ENCODE assay signal across 11 cellular contexts in the genomic region with DNA sequence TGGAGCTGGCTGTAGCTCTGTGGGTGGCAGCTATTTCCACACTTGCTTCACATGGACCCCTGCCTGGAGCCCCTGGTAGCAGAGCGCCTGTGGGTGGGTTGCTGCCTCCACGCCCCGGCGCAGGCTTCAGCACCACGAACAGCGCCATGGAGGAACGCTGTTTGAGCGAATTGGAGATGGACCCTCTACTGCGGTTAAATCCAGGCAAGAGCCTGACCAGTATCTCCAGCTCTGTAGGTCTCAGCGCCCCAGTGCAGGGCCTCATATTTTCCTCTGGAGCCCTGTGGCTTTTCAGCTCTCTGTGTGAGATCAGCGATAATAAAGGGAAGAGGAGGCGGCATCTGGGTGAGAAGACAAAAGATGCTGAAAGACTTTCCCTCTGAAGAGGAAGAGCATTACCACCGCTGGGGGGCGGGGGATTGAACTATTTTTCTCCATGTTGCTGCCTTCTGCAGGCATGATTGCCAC. TPM values are rescaled to one million over a fixed set of nuclear protein-coding genes. Genes with fewer than 3 reads are reported as not detected.
DNase-seq lines count a peak whose midpoint lies in the region; ATAC-seq, FAIRE-seq and TF ChIP-seq lines count a peak whose summit lies in the region.
"Had no signal": no experiment of that assay in that cellular context is flagged by ENCODE, and none has a peak within 500 bp of the region (broad histone marks: within the 10 kb centered on the region; RNA-seq: fewer than 3 reads in every experiment).

No MANE protein-coding gene starts in this region.

- no TSS peak for BruUV-seq in GM12878 (replicated peaks; lab: Mats Ljungman, UMichigan)

- no peaks in the 10 kb centered on the region for H3K4me1 ChIP-seq in GM12878 (ENCODE audit: control insufficient read depth, insufficient read depth, low read length)
- no peaks in the 10 kb centered on the region for H3K4me1 ChIP-seq in lower lobe of right lung

- WGBS in GM12878 (ENCODE audit: insufficient coverage, insufficient replicate concordance, low lambda C conversion rate, missing lambda C conversion rate), result 19% methylated on average over 14 of the region's 14 CpGs

- H3K9me3 ChIP-seq in GM12878 (replicated peaks; ENCODE audit: control insufficient read depth, insufficient read depth, low read length) (no peaks in the 10 kb centered on the region), lower lobe of right lung (no peaks in the 10 kb centered on the region)

- FAIRE-seq in GM12878 (lab: Jason Lieb, UNC), result no peak

- DNase-seq in EH (ENCODE audit: low read depth) (peak; percentile 54), GM12878 (ENCODE audit: low read depth, low spot score) (no peak), lower lobe of right lung (no peak), T-helper 1 cell (no peak)
- DNase-seq in Jurkat, Clone E6-1 (ENCODE audit: low read depth, low spot score), result peak; percentile 39
- DNase-seq in effector memory CD8-positive, alpha-beta T cell, result no peak
- DNase-seq: SHP77 had no signal

- H3K27me3 ChIP-seq in GM12878 (replicated peaks in 1 of 2; ENCODE audit: control insufficient read depth in 2 of 2, insufficient read depth in 2 of 2, low read length in 1 of 2) (peaks cover 0 to 6% of the 10 kb centered on the region in 2 experiments; a peak in 2 of 4 replicates), lower lobe of right lung (ENCODE audit: low read depth) (peaks cover 54% of the 10 kb centered on the region)

- no peaks in the 10 kb centered on the region for H3K4me1 Mint-ChIP-seq in effector memory CD8-positive, alpha-beta T cell (ENCODE audit: low read depth in 2 of 2)
- H3K4me1 Mint-ChIP-seq in stimulated activated memory B cell treated with anti-CD40 and anti-IgM and Interleukin-4, amounts not matched to agents 10 μg/mL and 1 μg/mL and 100 μg/mL, for 72 hours, result no peaks in the 10 kb centered on the region

- TF ChIP-seq RAD21 in GM12878 (IDR thresholded peaks at IDR 0.05; ENCODE audit: insufficient read depth, low read depth, low read length), result no peak

- H3K27ac Mint-ChIP-seq in effector memory CD8-positive, alpha-beta T cell, result no peak overlapping the region
- no peak overlapping the region for H3K27ac Mint-ChIP-seq in stimulated activated memory B cell treated with anti-CD40 and anti-IgM and Interleukin-4, amounts not matched to agents 10 μg/mL and 1 μg/mL and 100 μg/mL, for 72 hours
- H3K27ac Mint-ChIP-seq: activated T-helper 2 cell treated with anti-CD3 and anti-CD28 coated beads, Interferon-gamma antibody, Interleukin-2, Interleukin-4, amounts not matched to agents 10 μg/mL and 5 μg/mL and 100 μg/mL, durations not matched to agents 14 hours and 24 hours and 36 hours had no signal

- H3K79me2 ChIP-seq in GM12878 (ENCODE audit: control insufficient read depth, insufficient read depth, low read length), result no peaks in the 10 kb centered on the region

- H3K4me3 Mint-ChIP-seq in effector memory CD8-positive, alpha-beta T cell, result no peak overlapping the region
- no peak overlapping the region for H3K4me3 Mint-ChIP-seq in stimulated activated memory B cell treated with anti-CD40 and anti-IgM and Interleukin-4, amounts not matched to agents 10 μg/mL and 1 μg/mL and 100 μg/mL, for 72 hours

- H3K9me3 Mint-ChIP-seq in effector memory CD8-positive, alpha-beta T cell, result no peaks in the 10 kb centered on the region
- no peaks in the 10 kb centered on the region for H3K9me3 Mint-ChIP-seq in stimulated activated memory B cell treated with anti-CD40 and anti-IgM and Interleukin-4, amounts not matched to agents 10 μg/mL and 1 μg/mL and 100 μg/mL, for 72 hours
- H3K9me3 Mint-ChIP-seq: activated T-helper 2 cell treated with anti-CD3 and anti-CD28 coated beads, Interferon-gamma antibody, Interleukin-2, Interleukin-4, amounts not matched to agents 10 μg/mL and 5 μg/mL and 100 μg/mL, durations not matched to agents 14 hours and 24 hours and 36 hours had no signal

- no peak overlapping the region for H3K9ac ChIP-seq in GM12878 (ENCODE audit: control insufficient read depth, insufficient read depth, low read length)

- CTCF ChIA-PET in GM12878 (lab: Yijun Ruan, JAX), result interaction anchor here (0.7 to 5.4 kb wide), 10 partner anchors 26 to 699 kb away, joined by 3 to 38 read pairs (median 4); no protein-coding TSS in a partner anchor

- H3K36me3 Mint-ChIP-seq in effector memory CD8-positive, alpha-beta T cell (ENCODE audit: insufficient read depth), result no peaks in the 10 kb centered on the region
- H3K36me3 Mint-ChIP-seq in stimulated activated memory B cell treated with anti-CD40 and anti-IgM and Interleukin-4, amounts not matched to agents 10 μg/mL and 1 μg/mL and 100 μg/mL, for 72 hours, result no peaks in the 10 kb centered on the region

- POLR2A ChIA-PET in GM12878 (lab: Charles Lee), result no interaction called here

- in situ Hi-C loops in GM12878 (cut with MboI), result loop anchor here (5.0 kb wide), 2 partner anchors 575 to 705 kb away; no protein-coding TSS in a partner anchor

- H3K4me3 ChIP-seq in Jurkat, Clone E6-1 (ENCODE audit: low read length), result no peak overlapping the region
- H3K4me3 ChIP-seq in GM12878 (no peak overlapping the region), lower lobe of right lung (no peak overlapping the region)

- H3K27ac ChIP-seq in GM12878 (ENCODE audit: control insufficient read depth, insufficient read depth), result no peak overlapping the region
- no peak overlapping the region for H3K27ac ChIP-seq in lower lobe of right lung

- no peak overlapping the region for H3K4me2 ChIP-seq in GM12878 (ENCODE audit: control insufficient read depth, insufficient read depth)

- no peak overlapping the region for H2AFZ ChIP-seq in GM12878 (ENCODE audit: control insufficient read depth, low read depth, low read length)

- TF ChIP-seq POLR2A in GM12878 (IDR thresholded peaks at IDR 0.05; ENCODE audit: low read depth, low read length), result no peak

- intact Hi-C loops in GM12878 (cut with micrococcal nuclease; ENCODE audit: unreplicated experiment), result loop anchor here (2.0 to 5.0 kb wide), 4 partner anchors 115 to 745 kb away; no protein-coding TSS in a partner anchor
- intact Hi-C loops in lower lobe of right lung (cut with DNase I), result no loop called here

- peaks cover 45 to 75% of the 10 kb centered on the region in 2 donors for H3K27me3 Mint-ChIP-seq in effector memory CD8-positive, alpha-beta T cell
- H3K27me3 Mint-ChIP-seq in stimulated activated memory B cell treated with anti-CD40 and anti-IgM and Interleukin-4, amounts not matched to agents 10 μg/mL and 1 μg/mL and 100 μg/mL, for 72 hours, result peaks cover 82% of the 10 kb centered on the region

- no peaks in the 10 kb centered on the region; the same call in 1 of the 2 replicates for H4K20me1 ChIP-seq in GM12878 (ENCODE audit: control insufficient read depth, insufficient read depth)

- no peak for TF ChIP-seq CTCF in GM12878 (IDR thresholded peaks at IDR 0.05 in 2 of 3, conservative IDR thresholded peaks at IDR 0.05 in 1 of 3; ENCODE audit: control insufficient read depth in 2 of 3, extremely low read depth in 1 of 3, insufficient read depth in 1 of 3, low read depth in 3 of 3, low read length in 3 of 3)
- TF ChIP-seq CTCF in lower lobe of right lung (IDR thresholded peaks at IDR 0.05), result no peak

- ATAC-seq in GM12878 (peak; percentile 85), lower lobe of right lung (peak; percentile 42 to 61)
- ATAC-seq in effector memory CD8-positive, alpha-beta T cell (replicated peaks), result no peak
- no peak for ATAC-seq in stimulated activated memory B cell treated with anti-CD40 and anti-IgM and Interleukin-4, amounts not matched to agents 10 μg/mL and 1 μg/mL and 100 μg/mL, for 72 hours
- no peak for ATAC-seq in activated CD4-positive, CD25-positive, alpha-beta regulatory T cell treated with anti-CD3 and anti-CD28 coated beads, Interleukin-2, amount 50 U/mL, for 24 hours
- ATAC-seq: esophagus mucosa had no signal

- RAD21 ChIA-PET in GM12878 (lab: Charles Lee; ENCODE audit: unreplicated experiment), result interaction anchor here (1.1 kb wide), 1 partner anchor 578 kb away, joined by 4 read pairs; no protein-coding TSS in a partner anchor

- TF ChIP-seq EP300 in GM12878 (IDR thresholded peaks at IDR 0.05; ENCODE audit: borderline replicate concordance in 1 of 2, control insufficient read depth in 1 of 2, low read depth in 2 of 2, low read length in 2 of 2), result no peak

- SMC1A ChIA-PET in GM12878 (lab: Charles Lee; ENCODE audit: uncharacterized antibody, unreplicated experiment), result interaction anchor here (0.7 to 2.8 kb wide), 5 partner anchors 116 to 663 kb away, joined by 3 to 29 read pairs (median 3); no protein-coding TSS in a partner anchor

- H3K36me3 ChIP-seq in GM12878 (ENCODE audit: control insufficient read depth in 2 of 2, insufficient read depth in 2 of 2, low read length in 1 of 2) (no peaks in the 10 kb centered on the region), lower lobe of right lung (no peaks in the 10 kb centered on the region)

RNA-seq across cellular contexts. Expression of a gene that starts 12.0 kb away (rescaled TPM):
- 3.9 TPM for polyA plus RNA-seq in Jurkat, Clone E6-1 (2012; ENCODE audit: insufficient read depth, insufficient read length)
- not detected in 2 replicates for total RNA-seq in GM12878 (2013; cell fraction: nucleolus; rRNA removed)
- total RNA-seq in GM12878 (2014; rRNA removed) (not detected in 2 replicates), GM12878 (2014; rRNA removed; fragmentation: Illumina TruSeq; extraction: Trizol) (not detected in 2 replicates), GM12878 (2021) (0.03 TPM in 2 replicates), lower lobe of right lung (0.03 TPM)
- not detected for polyA plus RNA-seq in GM12878 (2011; ENCODE audit: low read depth)
- polyA plus RNA-seq in GM12878 (2011; rRNA removed) (not detected in 2 replicates), GM12878 (2014; fragmentation: Illumina TruSeq; extraction: Trizol) (not detected in 2 replicates), GM12878 (2014; fragmentation: Nextera tagmentation; extraction: Ambion mirVana) (not detected), GM12878 (2014; rRNA removed) (not detected in 2 replicates), GM12878 (2016; fragmentation: Nextera tagmentation; extraction: Ambion mirVana) (under 1 TPM in 1 of 2 experiments, not detected in 1; 0.01 TPM)
- polyA plus RNA-seq in GM12878 (2011; cell fraction: cytosol; rRNA removed), result not detected in 2 replicates
- polyA plus RNA-seq in GM12878 (2011; cell fraction: nucleus; rRNA removed), result not detected in 2 replicates
- polyA plus RNA-seq in GM12878 (2012), result not detected in 2 replicates
- not detected in 2 replicates for polyA minus RNA-seq in GM12878 (2011; rRNA and poly(A)+ RNA removed)
- polyA minus RNA-seq in GM12878 (2011; cell fraction: cytosol; rRNA and poly(A)+ RNA removed), result not detected in 2 replicates
- not detected in 2 replicates for polyA minus RNA-seq in GM12878 (2011; cell fraction: nucleus; rRNA and poly(A)+ RNA removed)
- total RNA-seq: activated T-helper 2 cell treated with anti-CD3 and anti-CD28 coated beads, Interferon-gamma antibody, Interleukin-2, Interleukin-4, amounts not matched to agents 10 μg/mL and 5 μg/mL and 100 μg/mL, durations not matched to agents 14 hours and 24 hours and 36 hours had no signal

Comparison
In these comparisons a context has a peak if more than half of its experiments do, and no peak if none do; other contexts are left out.
1. DNase-seq: peak in EH (single experiment) and Jurkat, Clone E6-1 (single experiment); none in GM12878 (single experiment), lower lobe of right lung (single experiment), effector memory CD8-positive, alpha-beta T cell (0 of 3) and T-helper 1 cell (0 of 5).
2. ATAC-seq: peak in GM12878 (single experiment) and lower lobe of right lung (2 of 2); none in effector memory CD8-positive, alpha-beta T cell (single experiment), stimulated activated memory B cell treated with anti-CD40 and anti-IgM and Interleukin-4, amounts not matched to agents 10 μg/mL and 1 μg/mL and 100 μg/mL, for 72 hours (single experiment) and activated CD4-positive, CD25-positive, alpha-beta regulatory T cell treated with anti-CD3 and anti-CD28 coated beads, Interleukin-2, amount 50 U/mL, for 24 hours (0 of 2).